Comparison of ENCODE assay signal across 22 cellular contexts in genomic region chr4:85708468-85708867, GRCh38.
DNase-seq lines count a peak whose midpoint lies in the region; ATAC-seq and TF ChIP-seq lines count a peak whose summit lies in the region.
"Had no signal": no experiment of that assay in that cellular context is flagged by ENCODE, and none has a peak within 500 bp of the region (broad histone marks: within the 10 kb centered on the region; RNA-seq: fewer than 3 reads in every experiment).

No MANE protein-coding gene starts in this region.

- H3K9me2 ChIP-seq in HCT116 (ENCODE audit: insufficient read depth) (no peaks in the 10 kb centered on the region), SU-DHL-6 (replicated peaks; ENCODE audit: insufficient read depth, low read length) (no peaks in the 10 kb centered on the region)

- H3F3A ChIP-seq in SU-DHL-6 (ENCODE audit: insufficient read depth) = peaks cover 38% of the 10 kb centered on the region

- TF ChIP-seq EP300 in esophagus muscularis mucosa (IDR thresholded peaks at IDR 0.05) = no peak

- H3K27ac Mint-ChIP-seq in naive B cell (peak overlapping the region; percentile 16 to 92 (median 85)), HFFc6 (no peak overlapping the region)

- intact Hi-C loops in HCT116 (cut with micrococcal nuclease) (no loop called here), vagina (cut with DNase I) (no loop called here), esophagus muscularis mucosa (cut with DNase I) (no loop called here)

- H3K27ac ChIP-seq in HCT116 (ENCODE audit: low read depth, low read length) = no peak overlapping the region
- H3K27ac ChIP-seq in SU-DHL-6 (ENCODE audit: low read depth, low read length) = peak overlapping the region; percentile 100
- no peak overlapping the region for H3K27ac ChIP-seq in vagina
- no peak overlapping the region for H3K27ac ChIP-seq in esophagus muscularis mucosa (replicated peaks in 1 of 4)
- H3K27ac ChIP-seq: C4-2B, testis had no signal

- H4K20me1 ChIP-seq in HCT116 (ENCODE audit: insufficient read depth) (no peaks in the 10 kb centered on the region), SU-DHL-6 (ENCODE audit: low read depth, low read length) (no peaks in the 10 kb centered on the region)

- TF ChIP-seq CTCF in BE2C (IDR thresholded peaks at IDR 0.05; ENCODE audit: low read depth, low read length) (peak; percentile 21; the same call in 1 of the 2 replicates), HCT116 (IDR thresholded peaks at IDR 0.05 in 2 of 3, conservative IDR thresholded peaks at IDR 0.05 in 1 of 3; ENCODE audit: borderline replicate concordance in 1 of 3, insufficient read depth in 1 of 3, low read depth in 2 of 3, low read length in 2 of 3) (no peak), SU-DHL-6 (IDR thresholded peaks at IDR 0.05; ENCODE audit: insufficient read depth, low read length, poor library complexity, severe bottlenecking) (peak; percentile 12), HFFc6 (IDR thresholded peaks at IDR 0.05) (no peak), vagina (IDR thresholded peaks at IDR 0.05) (no peak), esophagus muscularis mucosa (IDR thresholded peaks at IDR 0.05) (no peak)

- no peak overlapping the region for H2AFZ ChIP-seq in HCT116 (ENCODE audit: low read depth, low read length, poor library complexity, severe bottlenecking)
- H2AFZ ChIP-seq in SU-DHL-6 (ENCODE audit: low read depth, low read length, severe bottlenecking) = no peak overlapping the region

- POLR2A ChIA-PET in HCT116 (lab: Charles Lee) = no interaction called here

- 0 out of 2 replicates have a peak, but pooled peaks have one; percentile 3 for TF ChIP-seq RAD21 in HCT116 (IDR thresholded peaks at IDR 0.05; ENCODE audit: low read depth)

- no peaks in the 10 kb centered on the region for H3K27me3 Mint-ChIP-seq in naive B cell
- peaks cover 1% of the 10 kb centered on the region; the same call in 1 of the 2 replicates for H3K27me3 Mint-ChIP-seq in HFFc6 (ENCODE audit: insufficient read depth)
- H3K27me3 Mint-ChIP-seq: activated naive CD8-positive, alpha-beta T cell treated with anti-CD3 and anti-CD28 coated beads, Interleukin-2, amount 50 U/mL, for 24 hours had no signal

- H3K4me3 ChIP-seq in BE2C (ENCODE audit: low read depth, low read length) (no peak overlapping the region), HCT116 (replicated peaks in 1 of 2; ENCODE audit: low read depth in 1 of 2, low read length in 2 of 2) (no peak overlapping the region), SU-DHL-6 (ENCODE audit: insufficient read depth, low read length, poor library complexity, severe bottlenecking) (no peak overlapping the region), vagina (no peak overlapping the region), esophagus muscularis mucosa (no peak overlapping the region)
- H3K4me3 ChIP-seq: testis had no signal

- H3K9me3 ChIP-seq in BE2C (no peaks in the 10 kb centered on the region), HCT116 (ENCODE audit: control insufficient read depth in 1 of 2, insufficient read depth in 1 of 2, low read depth in 1 of 2, low read length in 2 of 2) (no peaks in the 10 kb centered on the region), SU-DHL-6 (ENCODE audit: insufficient read depth, low read length) (no peaks in the 10 kb centered on the region), vagina (no peaks in the 10 kb centered on the region), esophagus muscularis mucosa (no peaks in the 10 kb centered on the region)
- H3K9me3 ChIP-seq: heart left ventricle, testis had no signal

- RAD21 ChIA-PET in HCT116 (lab: Charles Lee; ENCODE audit: low non-redundant PET in 1 of 2, low total read pairs in 2 of 2, uncharacterized antibody in 2 of 2, unreplicated experiment in 2 of 2) = no interaction called here

- H3K4me1 ChIP-seq in BE2C (no peaks in the 10 kb centered on the region), HCT116 (ENCODE audit: control insufficient read depth in 1 of 2, insufficient read depth in 2 of 2, low read length in 2 of 2) (no peaks in the 10 kb centered on the region), vagina (no peaks in the 10 kb centered on the region), esophagus muscularis mucosa (no peaks in the 10 kb centered on the region)
- H3K4me1 ChIP-seq: testis had no signal

- H3K4me3 Mint-ChIP-seq in naive B cell = peak overlapping the region in 7 of 8 donors; percentile 12 to 78 (median 69)
- H3K4me3 Mint-ChIP-seq in HFFc6 = no peak overlapping the region
- H3K4me3 Mint-ChIP-seq: activated naive CD8-positive, alpha-beta T cell treated with anti-CD3 and anti-CD28 coated beads, Interleukin-2, amount 50 U/mL, for 24 hours had no signal

- H3K4me2 ChIP-seq in HCT116 (ENCODE audit: low read length) (no peak overlapping the region), SU-DHL-6 (ENCODE audit: low read depth, low read length, poor library complexity, severe bottlenecking) (peak overlapping the region; percentile 74)

- CTCF ChIA-PET in HCT116 (lab: Charles Lee) = no interaction called here

- no peak for ATAC-seq in HCT116
- ATAC-seq in naive B cell (ENCODE audit: low read depth in 2 of 2) = no peak
- ATAC-seq: activated naive CD8-positive, alpha-beta T cell treated with anti-CD3 and anti-CD28 coated beads, Interleukin-2, amount 50 U/mL, for 24 hours; heart left ventricle had no signal

- no TSS peak for BruUV-seq in HCT116 (replicated peaks; lab: Mats Ljungman, UMichigan)

- no peaks in the 10 kb centered on the region for H3K27me3 ChIP-seq in BE2C
- no peaks in the 10 kb centered on the region for H3K27me3 ChIP-seq in HCT116 (ENCODE audit: insufficient read depth, low read length)
- no peaks in the 10 kb centered on the region for H3K27me3 ChIP-seq in SU-DHL-6 (ENCODE audit: low read length)
- H3K27me3 ChIP-seq in vagina = no peaks in the 10 kb centered on the region
- no peaks in the 10 kb centered on the region for H3K27me3 ChIP-seq in esophagus muscularis mucosa
- H3K27me3 ChIP-seq: heart left ventricle, testis had no signal

- no peak overlapping the region for H3K9ac ChIP-seq in HCT116 (ENCODE audit: low read length)
- peak overlapping the region; percentile 46 for H3K9ac ChIP-seq in SU-DHL-6 (ENCODE audit: low read length)

- TF ChIP-seq POLR2A in HCT116 (IDR thresholded peaks at IDR 0.05; ENCODE audit: borderline replicate concordance, extremely low read depth, insufficient read depth, insufficient read length) (no peak), vagina (IDR thresholded peaks at IDR 0.05) (no peak), esophagus muscularis mucosa (IDR thresholded peaks at IDR 0.05; ENCODE audit: low read depth) (no peak)

- H3K9me3 Mint-ChIP-seq in naive B cell = peaks cover 0 to 28% (median 6%) of the 10 kb centered on the region in 7 donors
- H3K9me3 Mint-ChIP-seq in HFFc6 = no peaks in the 10 kb centered on the region

- H3K79me2 ChIP-seq in HCT116 (ENCODE audit: insufficient read depth, low read length) = no peaks in the 10 kb centered on the region
- H3K79me2 ChIP-seq in SU-DHL-6 (ENCODE audit: insufficient read depth, low read length) = peaks cover 26% of the 10 kb centered on the region

- 48% methylated on average over 5 of the region's 5 CpGs for WGBS in esophagus muscularis mucosa

- H3K4me1 Mint-ChIP-seq in naive B cell (peaks cover 42 to 76% (median 52%) of the 10 kb centered on the region in 3 donors), HFFc6 (ENCODE audit: low read depth) (peaks cover 16% of the 10 kb centered on the region)
- H3K4me1 Mint-ChIP-seq: activated naive CD8-positive, alpha-beta T cell treated with anti-CD3 and anti-CD28 coated beads, Interleukin-2, amount 50 U/mL, for 24 hours had no signal

- no peak for DNase-seq in BE2C
- no peak for DNase-seq in HCT116 (ENCODE audit: low read depth, low spot score)
- DNase-seq in naive B cell = no peak
- no peak for DNase-seq in stimulated activated CD4-positive, alpha-beta T cell treated with anti-CD3 and anti-CD28 coated beads, Interleukin-4, amount 100 ng/mL, for 24 hours
- no peak for DNase-seq in HFFc6
- no peak for DNase-seq in vagina (ENCODE audit: extremely low spot score in 2 of 2)
- DNase-seq in esophagus muscularis mucosa (ENCODE audit: extremely low spot score) = no peak
- DNase-seq: activated CD8-positive, alpha-beta memory T cell treated with anti-CD3 and anti-CD28 coated beads for 24 hours; activated gamma-delta T cell treated with Interleukin-2 at 50 U/mL for 16 hours; activated naive CD8-positive, alpha-beta T cell treated with anti-CD3 and anti-CD28 coated beads, Interleukin-2, amount 50 U/mL, for 24 hours; activated T-cell treated with anti-CD3 and anti-CD28 coated beads, Interleukin-2, amount 50 U/mL, for 1 hour; heart left ventricle; NCI-H1048; NCI-H2029; occipital lobe; SHP77 treated with DMSO at 0.1 percent for 48 hours; stimulated activated CD4-positive, alpha-beta T cell treated with anti-CD3 and anti-CD28 coated beads, Interleukin-2, amount 100 ng/mL, for 48 hours; stimulated activated naive CD4-positive, alpha-beta T cell treated with Interleukin-2 at 50 U/mL for 16 hours; T-helper 1 cell; testis had no signal

- H3K36me3 Mint-ChIP-seq in naive B cell = peaks cover 9 to 29% of the 10 kb centered on the region in 2 donors
- no peaks in the 10 kb centered on the region for H3K36me3 Mint-ChIP-seq in HFFc6 (ENCODE audit: low read depth)

- H3K36me3 ChIP-seq in BE2C = no peaks in the 10 kb centered on the region
- no peaks in the 10 kb centered on the region for H3K36me3 ChIP-seq in HCT116 (ENCODE audit: control insufficient read depth in 1 of 2, insufficient read depth in 2 of 2, low read length in 2 of 2)
- 0 out of 2 replicates have a peak, but pooled peaks cover 4% of the 10 kb centered on the region for H3K36me3 ChIP-seq in SU-DHL-6 (ENCODE audit: low read length)
- H3K36me3 ChIP-seq in vagina = no peaks in the 10 kb centered on the region
- H3K36me3 ChIP-seq in esophagus muscularis mucosa = no peaks in the 10 kb centered on the region
- H3K36me3 ChIP-seq: heart left ventricle had no signal

TF ChIP-seq in HCT116, 20 proteins besides CTCF, POLR2A, EP300 and RAD21:
- TF ChIP-seq ELF1 (IDR thresholded peaks at IDR 0.05; ENCODE audit: borderline replicate concordance, low read depth) (no peak), SP1 (IDR thresholded peaks at IDR 0.05; ENCODE audit: low read depth) (no peak), CEBPB (IDR thresholded peaks at IDR 0.05; ENCODE audit: low read depth) (no peak), POLR2AphosphoS5 (IDR thresholded peaks at IDR 0.05; ENCODE audit: low read depth, low read length) (no peak), ZFX (IDR thresholded peaks at IDR 0.05) (no peak), YY1 (IDR thresholded peaks at IDR 0.05; ENCODE audit: extremely low read depth, insufficient replicate concordance, low read depth, low read length) (no peak)
TF ChIP-seq in HCT116: peak in this region for 0.

Comparison
In these comparisons a context has a peak if more than half of its experiments do, and no peak if none do; other contexts are left out.
1. CTCF ChIP-seq: peak in BE2C (single experiment) and SU-DHL-6 (single experiment); none in HCT116 (0 of 3), HFFc6 (single experiment), vagina (0 of 3) and esophagus muscularis mucosa (0 of 3).